Comparison of ENCODE assay signal across 9 cellular contexts in the genomic region with DNA sequence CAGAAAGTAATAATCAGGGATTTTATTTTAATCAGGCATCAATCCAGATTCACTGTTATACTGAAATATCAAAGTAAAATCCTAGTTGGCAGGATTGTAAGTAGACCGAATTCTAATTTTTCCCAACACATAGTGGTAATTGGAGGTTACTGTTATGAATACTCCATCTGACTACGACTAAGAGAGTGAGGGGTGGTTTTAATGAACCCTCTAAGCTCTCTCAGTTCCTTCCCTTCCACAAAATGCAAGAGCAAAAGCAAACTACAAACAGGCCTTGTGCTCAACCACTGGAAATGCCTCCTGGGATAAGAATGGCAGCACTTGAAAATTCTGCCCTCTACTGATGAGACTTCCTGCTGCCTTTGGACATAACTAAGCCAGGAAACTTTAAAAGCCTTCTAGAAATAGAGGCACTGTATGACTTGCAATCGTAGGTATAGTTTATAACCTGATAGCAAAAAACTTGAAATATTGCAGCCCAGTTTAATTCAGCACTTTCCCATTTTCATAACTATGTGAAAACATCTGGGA.
DNase-seq lines count a peak whose midpoint lies in the region; ATAC-seq and TF ChIP-seq lines count a peak whose summit lies in the region.
"Had no signal": no experiment of that assay in that cellular context is flagged by ENCODE, and none has a peak within 500 bp of the region (broad histone marks: within the 10 kb centered on the region; RNA-seq: fewer than 3 reads in every experiment).

No MANE protein-coding gene starts in this region.

- no peak for DNase-seq in BJ (ENCODE audit: low read depth)
- peak; percentile 2 for DNase-seq in HCT116 (ENCODE audit: low read depth, low spot score)
- DNase-seq in iris pigment epithelial cell (ENCODE audit: low read depth) = peak; percentile 51
- no peak for DNase-seq in NCI-H2196 treated with DMSO at 0.1 percent for 48 hours (lab: John Stamatoyannopoulos, UW; ENCODE audit: unreplicated experiment)
- no peak for DNase-seq in T-helper 2 cell
- DNase-seq: left cardiac atrium had no signal

- ATAC-seq in HCT116 (0 out of 2 replicates have a peak, but pooled peaks have one; percentile 60), HG03565 (IDR thresholded peaks at IDR 0.05; ENCODE audit: unreplicated experiment) (no peak), GM19452 (IDR thresholded peaks at IDR 0.05; ENCODE audit: unreplicated experiment) (no peak)

- H3K36me3 ChIP-seq in BJ (ENCODE audit: control insufficient read depth, insufficient read depth, low read length) (no peaks in the 10 kb centered on the region), HCT116 (ENCODE audit: control insufficient read depth in 1 of 2, insufficient read depth in 2 of 2, low read length in 2 of 2) (no peaks in the 10 kb centered on the region)

- no peaks in the 10 kb centered on the region for H4K20me1 ChIP-seq in HCT116 (ENCODE audit: insufficient read depth)

- H3K79me2 ChIP-seq in HCT116 (ENCODE audit: insufficient read depth, low read length) = no peaks in the 10 kb centered on the region

- H3K27me3 ChIP-seq in BJ (ENCODE audit: control insufficient read depth, insufficient read depth, low read length) (no peaks in the 10 kb centered on the region), HCT116 (ENCODE audit: insufficient read depth, low read length) (no peaks in the 10 kb centered on the region)

- intact Hi-C loops in HCT116 (cut with micrococcal nuclease) = no loop called here

- H2AFZ ChIP-seq in HCT116 (ENCODE audit: low read depth, low read length, poor library complexity, severe bottlenecking) = no peak overlapping the region

- no peak overlapping the region for H3K9ac ChIP-seq in HCT116 (ENCODE audit: low read length)

- H3K9me3 ChIP-seq in HCT116 (ENCODE audit: control insufficient read depth in 1 of 2, insufficient read depth in 1 of 2, low read depth in 1 of 2, low read length in 2 of 2) = no peaks in the 10 kb centered on the region

- peak; percentile 48 for TF ChIP-seq RAD21 in HCT116 (IDR thresholded peaks at IDR 0.05; ENCODE audit: low read depth)

- CTCF ChIA-PET in BJ (lab: Yijun Ruan, JAX) = interaction anchor here (0.9 kb wide), 1 partner anchor 17 kb away, joined by 3 read pairs; no protein-coding TSS in a partner anchor
- CTCF ChIA-PET in HCT116 (lab: Charles Lee) = no interaction called here

- POLR2A ChIA-PET in BJ (lab: Charles Lee) = no interaction called here
- POLR2A ChIA-PET in HCT116 (lab: Charles Lee) = no interaction called here

- TF ChIP-seq CTCF in BJ (IDR thresholded peaks at IDR 0.05; ENCODE audit: insufficient read depth, low read depth, low read length) = peak; percentile 42; the same call in 1 of the 2 replicates
- TF ChIP-seq CTCF in HCT116 (IDR thresholded peaks at IDR 0.05 in 2 of 3, conservative IDR thresholded peaks at IDR 0.05 in 1 of 3; ENCODE audit: borderline replicate concordance in 1 of 3, insufficient read depth in 1 of 3, low read depth in 2 of 3, low read length in 2 of 3) = peak; percentile 16 to 49 (median 48); a peak in 4 of 6 replicates
- TF ChIP-seq CTCF in VCaP (conservative IDR thresholded peaks at IDR 0.05) = peak; percentile 52; the same call in 1 of the 2 replicates

- BruUV-seq in HCT116 (replicated peaks; lab: Mats Ljungman, UMichigan) = no TSS peak

- H3K4me3 ChIP-seq in BJ (ENCODE audit: low read depth, low read length) (no peak overlapping the region), HCT116 (replicated peaks in 1 of 2; ENCODE audit: low read depth in 1 of 2, low read length in 2 of 2) (no peak overlapping the region)

- H3K4me1 ChIP-seq in HCT116 (ENCODE audit: control insufficient read depth in 1 of 2, insufficient read depth in 2 of 2, low read length in 2 of 2) = no peaks in the 10 kb centered on the region

- H3K9me2 ChIP-seq in HCT116 (ENCODE audit: insufficient read depth) = no peaks in the 10 kb centered on the region

- TF ChIP-seq POLR2A in HCT116 (IDR thresholded peaks at IDR 0.05; ENCODE audit: borderline replicate concordance, extremely low read depth, insufficient read depth, insufficient read length) = no peak

- RAD21 ChIA-PET in HCT116 (lab: Charles Lee; ENCODE audit: low non-redundant PET in 1 of 2, low total read pairs in 2 of 2, uncharacterized antibody in 2 of 2, unreplicated experiment in 2 of 2) = no interaction called here

- no peak overlapping the region for H3K4me2 ChIP-seq in HCT116 (ENCODE audit: low read length)

- H3K27ac ChIP-seq in HCT116 (ENCODE audit: low read depth, low read length) (no peak overlapping the region), VCaP (no peak overlapping the region)

TF ChIP-seq in HCT116, 20 proteins besides CTCF, POLR2A, EP300 and RAD21:
- TF ChIP-seq SP1 (IDR thresholded peaks at IDR 0.05; ENCODE audit: low read depth) (no peak), ZNF274 (IDR thresholded peaks at IDR 0.05; ENCODE audit: low read depth, low read length) (no peak), FOSL1 (IDR thresholded peaks at IDR 0.05; ENCODE audit: low read depth) (no peak), SRF (IDR thresholded peaks at IDR 0.05; ENCODE audit: low read depth) (no peak), ELF1 (IDR thresholded peaks at IDR 0.05; ENCODE audit: borderline replicate concordance, low read depth) (no peak), EZH2 (IDR thresholded peaks at IDR 0.05) (no peak), JUND (IDR thresholded peaks at IDR 0.05) (no peak)

Comparison
In these comparisons a context has a peak if more than half of its experiments do, and no peak if none do; other contexts are left out.
1. DNase-seq: peak in HCT116 (single experiment) and iris pigment epithelial cell (single experiment); none in BJ (single experiment), NCI-H2196 treated with DMSO at 0.1 percent for 48 hours (single experiment) and T-helper 2 cell (0 of 5).
2. Peak in every context shown above with its lines, with median percentiles within 50 percentile points of each other: CTCF ChIP-seq.